15 cellular contexts compared by ENCODE assay signal in genomic region chr2:2926858-2927175, GRCh38.
A peak's percentile ranks its signal among the peaks of the same experiment; 100 is the strongest.
DNase-seq lines count a peak whose midpoint lies in the region; ATAC-seq and TF ChIP-seq lines count a peak whose summit lies in the region.
"Had no signal": no experiment of that assay in that cellular context is flagged by ENCODE, and none has a peak within 500 bp of the region (broad histone marks: within the 10 kb centered on the region; RNA-seq: fewer than 3 reads in every experiment).

No MANE protein-coding gene starts in this region.

- H3K27ac ChIP-seq in OCI-LY7 (ENCODE audit: low read depth, low read length, poor library complexity, severe bottlenecking) (no peak overlapping the region), Peyer's patch (no peak overlapping the region)
- H3K27ac ChIP-seq: tibial artery had no signal

- no peak overlapping the region; the same call in 1 of the 2 replicates for H2AFZ ChIP-seq in OCI-LY7 (ENCODE audit: low read length)

- H3K4me3 ChIP-seq in OCI-LY7 (ENCODE audit: low read depth, low read length, poor library complexity, severe bottlenecking) (no peak overlapping the region), Peyer's patch (no peak overlapping the region)
- H3K4me3 ChIP-seq: K562, smooth muscle cell, tibial artery had no signal

- no peaks in the 10 kb centered on the region for H3K9me2 ChIP-seq in OCI-LY7 (ENCODE audit: insufficient read depth, low read length)

- DNase-seq in OCI-LY7 (ENCODE audit: low spot score) = peak; percentile 24
- no peak for DNase-seq in NCI-H2029 (lab: John Stamatoyannopoulos, UW)
- DNase-seq in DMS153 (lab: John Stamatoyannopoulos, UW) = no peak
- no peak for DNase-seq in Peyer's patch
- DNase-seq in globus pallidus (ENCODE audit: low spot score) = no peak
- DNase-seq: activated naive CD8-positive, alpha-beta T cell treated with anti-CD3 and anti-CD28 coated beads, Interleukin-2, amount 10 ng/mL, durations not matched to agents 7 days and 5 days; NCI-H146; NCI-H526; Right ventricle myocardium superior; tibial artery had no signal

- BruUV-seq in OCI-LY7 (replicated peaks; lab: Mats Ljungman, UMichigan) = no TSS peak

- no peaks in the 10 kb centered on the region for H3K79me2 ChIP-seq in OCI-LY7 (ENCODE audit: insufficient read depth, low read depth, low read length)

- H3K9me3 ChIP-seq in OCI-LY7 (ENCODE audit: low read length) (peaks cover 9% of the 10 kb centered on the region; the same call in 1 of the 2 replicates), Peyer's patch (no peaks in the 10 kb centered on the region)

- intact Hi-C loops in OCI-LY7 (cut with micrococcal nuclease; ENCODE audit: unreplicated experiment) = no loop called here

- CTCF ChIA-PET in OCI-LY7 (lab: Charles Lee; ENCODE audit: unreplicated experiment) = no interaction called here

- H3K4me1 ChIP-seq in OCI-LY7 (ENCODE audit: insufficient read depth, low read length, poor library complexity, severe bottlenecking) = peaks cover 6% of the 10 kb centered on the region
- H3K4me1 ChIP-seq in Peyer's patch = no peaks in the 10 kb centered on the region
- H3K4me1 ChIP-seq: tibial artery had no signal

- ATAC-seq in GM19025 (IDR thresholded peaks at IDR 0.05; ENCODE audit: low read depth, unreplicated experiment) (peak; percentile 43), GM21723 (IDR thresholded peaks at IDR 0.05; ENCODE audit: unreplicated experiment) (peak; percentile 68), HG03095 (IDR thresholded peaks at IDR 0.05; ENCODE audit: unreplicated experiment) (peak; percentile 50)
- ATAC-seq: K562 had no signal

- H4K20me1 ChIP-seq in OCI-LY7 (ENCODE audit: insufficient read depth, low read length) = no peaks in the 10 kb centered on the region

- 0 out of 2 replicates have a peak overlapping the region, but pooled peaks have one; percentile 4 for H3K4me2 ChIP-seq in OCI-LY7 (ENCODE audit: low read length)
- H3K4me2 ChIP-seq: smooth muscle cell had no signal

- no peaks in the 10 kb centered on the region for H3K36me3 ChIP-seq in OCI-LY7 (ENCODE audit: insufficient read depth, low read length)
- H3K36me3 ChIP-seq in Peyer's patch = no peaks in the 10 kb centered on the region
- H3K36me3 ChIP-seq: tibial artery had no signal

- H3K27me3 ChIP-seq in Peyer's patch = no peaks in the 10 kb centered on the region
- H3K27me3 ChIP-seq: tibial artery had no signal

- no peak for TF ChIP-seq POLR2A in Peyer's patch (IDR thresholded peaks at IDR 0.05)

- TF ChIP-seq CTCF in OCI-LY7 (conservative IDR thresholded peaks at IDR 0.05; ENCODE audit: low read length) (no peak), Peyer's patch (IDR thresholded peaks at IDR 0.05) (no peak)

- POLR2A ChIA-PET in OCI-LY7 (lab: Charles Lee) = interaction anchor here (0.6 to 1.4 kb wide), 5 partner anchors 16 to 525 kb away, joined by 3 to 6 read pairs (median 3); no protein-coding TSS in a partner anchor
